Comparison of ENCODE assay signal across 23 cellular contexts in genomic region chr2:84223191-84223590, GRCh38.
DNase-seq lines count a peak whose midpoint lies in the region; ATAC-seq and TF ChIP-seq lines count a peak whose summit lies in the region.
"Had no signal": no experiment of that assay in that cellular context is flagged by ENCODE, and none has a peak within 500 bp of the region (broad histone marks: within the 10 kb centered on the region; RNA-seq: fewer than 3 reads in every experiment).

No MANE protein-coding gene starts in this region.

- peak; percentile 5 for ATAC-seq in effector memory CD8-positive, alpha-beta T cell (replicated peaks)
- peak in 1 of 2 donors; percentile 44 for ATAC-seq in natural killer cell treated with Interleukin-12 subunit alpha and Interleukin-12 subunit beta and Interleukin-15 and Interleukin-18, amount 100 ng/mL, for 72 hours
- no peak for ATAC-seq in activated naive CD8-positive, alpha-beta T cell treated with anti-CD3 and anti-CD28 coated beads, Interleukin-2, amount 50 U/mL, for 24 hours
- no peak for ATAC-seq in stimulated activated naive CD8-positive, alpha-beta T cell treated with anti-CD3 and anti-CD28 coated beads, Interleukin-15, amount 100 ng/mL, for 72 hours
- ATAC-seq in HG02642 (IDR thresholded peaks at IDR 0.05; ENCODE audit: poor library complexity, unreplicated experiment) = no peak
- ATAC-seq: K562 had no signal

- H3K9me3 Mint-ChIP-seq in effector memory CD8-positive, alpha-beta T cell = peaks cover 0 to 4% of the 10 kb centered on the region in 2 donors
- peaks cover 11% of the 10 kb centered on the region for H3K9me3 Mint-ChIP-seq in natural killer cell treated with Interleukin-12 subunit alpha and Interleukin-12 subunit beta and Interleukin-15 and Interleukin-18, amount 100 ng/mL, for 72 hours
- H3K9me3 Mint-ChIP-seq in activated naive CD8-positive, alpha-beta T cell treated with anti-CD3 and anti-CD28 coated beads, Interleukin-2, amount 50 U/mL, for 24 hours = no peaks in the 10 kb centered on the region
- H3K9me3 Mint-ChIP-seq in stimulated activated naive CD8-positive, alpha-beta T cell treated with anti-CD3 and anti-CD28 coated beads, Interleukin-15, amount 100 ng/mL, for 72 hours = peaks cover 7 to 20% of the 10 kb centered on the region in 2 donors
- peaks cover 10% of the 10 kb centered on the region for H3K9me3 Mint-ChIP-seq in progenitor cell of endocrine pancreas (ENCODE audit: low read depth)

- no peak overlapping the region for H3K27ac ChIP-seq in RWPE1
- H3K27ac ChIP-seq: GM23248, neutrophil, right atrium auricular region, uterus had no signal

- peaks cover 0 to 7% of the 10 kb centered on the region in 2 donors for H3K4me1 Mint-ChIP-seq in effector memory CD8-positive, alpha-beta T cell (ENCODE audit: low read depth in 2 of 2)
- peaks cover 19 to 20% of the 10 kb centered on the region in 2 donors for H3K4me1 Mint-ChIP-seq in natural killer cell treated with Interleukin-12 subunit alpha and Interleukin-12 subunit beta and Interleukin-15 and Interleukin-18, amount 100 ng/mL, for 72 hours (ENCODE audit: low read depth in 2 of 2)
- H3K4me1 Mint-ChIP-seq in activated naive CD8-positive, alpha-beta T cell treated with anti-CD3 and anti-CD28 coated beads, Interleukin-2, amount 50 U/mL, for 24 hours = peaks cover 3% of the 10 kb centered on the region
- no peaks in the 10 kb centered on the region for H3K4me1 Mint-ChIP-seq in stimulated activated naive CD8-positive, alpha-beta T cell treated with anti-CD3 and anti-CD28 coated beads, Interleukin-15, amount 100 ng/mL, for 72 hours
- peaks cover 4% of the 10 kb centered on the region for H3K4me1 Mint-ChIP-seq in progenitor cell of endocrine pancreas (ENCODE audit: low read depth)
- H3K4me1 Mint-ChIP-seq: central memory CD8-positive, alpha-beta T cell had no signal

- TF ChIP-seq CTCF in RWPE1 (conservative IDR thresholded peaks at IDR 0.05; ENCODE audit: low read depth) (no peak), progenitor cell of endocrine pancreas (IDR thresholded peaks at IDR 0.05; ENCODE audit: unreplicated experiment) (no peak)

- peak overlapping the region in 1 of 2 donors; percentile 19 for H3K4me3 Mint-ChIP-seq in effector memory CD8-positive, alpha-beta T cell
- H3K4me3 Mint-ChIP-seq in natural killer cell treated with Interleukin-12 subunit alpha and Interleukin-12 subunit beta and Interleukin-15 and Interleukin-18, amount 100 ng/mL, for 72 hours = peak overlapping the region; percentile 11
- no peak overlapping the region for H3K4me3 Mint-ChIP-seq in activated naive CD8-positive, alpha-beta T cell treated with anti-CD3 and anti-CD28 coated beads, Interleukin-2, amount 50 U/mL, for 24 hours
- no peak overlapping the region for H3K4me3 Mint-ChIP-seq in stimulated activated naive CD8-positive, alpha-beta T cell treated with anti-CD3 and anti-CD28 coated beads, Interleukin-15, amount 100 ng/mL, for 72 hours
- no peak overlapping the region for H3K4me3 Mint-ChIP-seq in progenitor cell of endocrine pancreas (ENCODE audit: low read depth)
- H3K4me3 Mint-ChIP-seq: activated naive CD8-positive, alpha-beta T cell; central memory CD8-positive, alpha-beta T cell had no signal

- POLR2A ChIA-PET in RWPE1 (lab: Yijun Ruan, JAX; ENCODE audit: low non-redundant PET) = no interaction called here

- H3K27me3 Mint-ChIP-seq in effector memory CD8-positive, alpha-beta T cell = no peaks in the 10 kb centered on the region
- H3K27me3 Mint-ChIP-seq in natural killer cell treated with Interleukin-12 subunit alpha and Interleukin-12 subunit beta and Interleukin-15 and Interleukin-18, amount 100 ng/mL, for 72 hours = peaks cover 4 to 6% of the 10 kb centered on the region in 2 donors
- peaks cover 13% of the 10 kb centered on the region for H3K27me3 Mint-ChIP-seq in activated naive CD8-positive, alpha-beta T cell treated with anti-CD3 and anti-CD28 coated beads, Interleukin-2, amount 50 U/mL, for 24 hours
- H3K27me3 Mint-ChIP-seq in stimulated activated naive CD8-positive, alpha-beta T cell treated with anti-CD3 and anti-CD28 coated beads, Interleukin-15, amount 100 ng/mL, for 72 hours = peaks cover 21% of the 10 kb centered on the region
- H3K27me3 Mint-ChIP-seq in progenitor cell of endocrine pancreas = no peaks in the 10 kb centered on the region

- peaks cover 2% of the 10 kb centered on the region for H3K36me3 Mint-ChIP-seq in effector memory CD8-positive, alpha-beta T cell (ENCODE audit: insufficient read depth)
- peaks cover 21% of the 10 kb centered on the region for H3K36me3 Mint-ChIP-seq in natural killer cell treated with Interleukin-12 subunit alpha and Interleukin-12 subunit beta and Interleukin-15 and Interleukin-18, amount 100 ng/mL, for 72 hours
- no peaks in the 10 kb centered on the region for H3K36me3 Mint-ChIP-seq in activated naive CD8-positive, alpha-beta T cell treated with anti-CD3 and anti-CD28 coated beads, Interleukin-2, amount 50 U/mL, for 24 hours (ENCODE audit: low read depth)
- no peaks in the 10 kb centered on the region for H3K36me3 Mint-ChIP-seq in progenitor cell of endocrine pancreas (ENCODE audit: insufficient read depth)
- H3K36me3 Mint-ChIP-seq: activated naive CD8-positive, alpha-beta T cell had no signal

- peak overlapping the region in 1 of 2 donors; percentile 79 for H3K27ac Mint-ChIP-seq in effector memory CD8-positive, alpha-beta T cell
- peak overlapping the region in 1 of 2 donors; percentile 70 for H3K27ac Mint-ChIP-seq in natural killer cell treated with Interleukin-12 subunit alpha and Interleukin-12 subunit beta and Interleukin-15 and Interleukin-18, amount 100 ng/mL, for 72 hours
- no peak overlapping the region for H3K27ac Mint-ChIP-seq in activated naive CD8-positive, alpha-beta T cell treated with anti-CD3 and anti-CD28 coated beads, Interleukin-2, amount 50 U/mL, for 24 hours
- no peak overlapping the region for H3K27ac Mint-ChIP-seq in stimulated activated naive CD8-positive, alpha-beta T cell treated with anti-CD3 and anti-CD28 coated beads, Interleukin-15, amount 100 ng/mL, for 72 hours
- no peak overlapping the region for H3K27ac Mint-ChIP-seq in progenitor cell of endocrine pancreas
- H3K27ac Mint-ChIP-seq: activated naive CD8-positive, alpha-beta T cell had no signal

- DNase-seq in GM03348 (ENCODE audit: low spot score) (peak; percentile 3), RWPE1 (ENCODE audit: low spot score) (peak; percentile 30), progenitor cell of endocrine pancreas (ENCODE audit: low spot score, unreplicated experiment) (no peak)
- no peak for DNase-seq in effector memory CD8-positive, alpha-beta T cell
- DNase-seq in natural killer cell treated with Interleukin-12 subunit alpha and Interleukin-12 subunit beta and Interleukin-15 and Interleukin-18, amount 100 ng/mL, for 72 hours (ENCODE audit: low spot score) = no peak
- DNase-seq in activated naive CD8-positive, alpha-beta T cell treated with anti-CD3 and anti-CD28 coated beads, Interleukin-2, amount 50 U/mL, for 24 hours = no peak
- no peak for DNase-seq in stimulated activated naive CD8-positive, alpha-beta T cell treated with anti-CD3 and anti-CD28 coated beads, Interleukin-15, amount 100 ng/mL, for 72 hours
- DNase-seq: activated CD4-positive, alpha-beta T cell treated with anti-CD3 and anti-CD28 coated beads, Interleukin-2, amount 50 U/mL, for 48 hours; activated T-cell treated with anti-CD3 and anti-CD28 coated beads, Interleukin-2, amount 50 U/mL, for 1 hour; Caco-2; effector CD8-positive, alpha-beta T cell; GM23248; kidney glomerular epithelial cell; midbrain; NCI-H1417 treated with DMSO at 0.1 percent for 48 hours; NCI-H82; uterus had no signal

- CTCF ChIA-PET in RWPE1 (lab: Yijun Ruan, JAX) = no interaction called here

Comparison
In these comparisons a context has a peak if more than half of its experiments do, and no peak if none do; other contexts are left out.
1. DNase-seq: peak in GM03348 (single experiment) and RWPE1 (single experiment); none in effector memory CD8-positive, alpha-beta T cell (0 of 3), natural killer cell treated with Interleukin-12 subunit alpha and Interleukin-12 subunit beta and Interleukin-15 and Interleukin-18, amount 100 ng/mL, for 72 hours (single experiment), activated naive CD8-positive, alpha-beta T cell treated with anti-CD3 and anti-CD28 coated beads, Interleukin-2, amount 50 U/mL, for 24 hours (single experiment), stimulated activated naive CD8-positive, alpha-beta T cell treated with anti-CD3 and anti-CD28 coated beads, Interleukin-15, amount 100 ng/mL, for 72 hours (0 of 2) and progenitor cell of endocrine pancreas (single experiment).